Comparison of ENCODE assay signal across 12 cellular contexts in genomic region chr2:191265311-191266170, GRCh38. TPM values are rescaled to one million over a fixed set of nuclear protein-coding genes. Genes with fewer than 3 reads are reported as not detected.
DNase-seq lines count a peak whose midpoint lies in the region; ATAC-seq, FAIRE-seq and TF ChIP-seq lines count a peak whose summit lies in the region.
"Had no signal": no experiment of that assay in that cellular context is flagged by ENCODE, and none has a peak within 500 bp of the region (broad histone marks: within the 10 kb centered on the region; RNA-seq: fewer than 3 reads in every experiment).

No MANE protein-coding gene starts in this region.

- H3K4me3 ChIP-seq in GM23338 (no peak overlapping the region), keratinocyte (ENCODE audit: control insufficient read depth in 2 of 3, extremely low read depth in 1 of 3, insufficient read depth in 2 of 3, low read depth in 1 of 3, low read length in 3 of 3) (no peak overlapping the region), skin epidermis (no peak overlapping the region)

- H3K27me3 ChIP-seq in GM23338 (ENCODE audit: insufficient read depth): no peaks in the 10 kb centered on the region
- no peaks in the 10 kb centered on the region for H3K27me3 ChIP-seq in keratinocyte (ENCODE audit: control insufficient read depth, extremely low read depth, insufficient read depth, low read length)
- H3K27me3 ChIP-seq: neutrophil had no signal

- H3K4me1 ChIP-seq in GM23338 (ENCODE audit: insufficient read depth) (peaks cover 46% of the 10 kb centered on the region), keratinocyte (ENCODE audit: control insufficient read depth, extremely low read depth, insufficient read depth, low read length) (peaks cover 43% of the 10 kb centered on the region)

- dilution Hi-C loops in keratinocyte (cut with MboI; ENCODE audit: extremely low pct_ligation_motif_present, low sequenced_read_pairs): loop anchor here (5.0 kb wide), 1 partner anchor 37 kb away; no protein-coding TSS in a partner anchor

- peaks cover 32% of the 10 kb centered on the region for H4K20me1 ChIP-seq in GM23338 (replicated peaks; ENCODE audit: insufficient read depth)
- peaks cover 68% of the 10 kb centered on the region for H4K20me1 ChIP-seq in keratinocyte (ENCODE audit: control insufficient read depth, extremely low read depth, insufficient read depth, low read length)

- peaks cover 100% of the 10 kb centered on the region for H3K79me2 ChIP-seq in GM23338 (replicated peaks; ENCODE audit: insufficient read depth)
- peaks cover 100% of the 10 kb centered on the region for H3K79me2 ChIP-seq in keratinocyte (ENCODE audit: control insufficient read depth, insufficient read depth, low read length)

- H3F3A ChIP-seq in GM23338 (replicated peaks; ENCODE audit: low read depth): no peaks in the 10 kb centered on the region

- H3K4me2 ChIP-seq in GM23338 (peak overlapping the region; percentile 40; the same call in 1 of the 2 replicates), keratinocyte (ENCODE audit: control insufficient read depth, extremely low read depth, insufficient read depth, low read depth, low read length) (peak overlapping the region; percentile 54)

- no peaks in the 10 kb centered on the region for H3K9me3 ChIP-seq in keratinocyte (ENCODE audit: control insufficient read depth, low read depth, low read length)
- H3K9me3 ChIP-seq: neutrophil had no signal

- H3K9me1 ChIP-seq in keratinocyte (ENCODE audit: control insufficient read depth, extremely low read depth, insufficient read depth, low read length): peaks cover 2% of the 10 kb centered on the region

- 0 out of 2 replicates have a peak overlapping the region, but pooled peaks have one; percentile 9 for H3K27ac Mint-ChIP-seq in GM23338
- H3K27ac Mint-ChIP-seq in chondrocyte (ENCODE audit: unreplicated experiment): peak overlapping the region; percentile 99
- no peak overlapping the region for H3K27ac Mint-ChIP-seq in mesothelial cell of epicardium
- H3K27ac Mint-ChIP-seq: T-helper 2 cell treated with Interferon-gamma antibody and Interleukin-4, amounts not matched to agents 5 μg/mL and 100 μg/mL, for 36 hours had no signal

- H3K27ac ChIP-seq in GM23338 (ENCODE audit: low read depth): 0 out of 2 replicates have a peak overlapping the region, but pooled peaks have one; percentile 4
- H3K27ac ChIP-seq in keratinocyte (ENCODE audit: control insufficient read depth, insufficient read depth, low read length): peak overlapping the region; percentile 39
- peak overlapping the region in 17 of 21 experiments; percentile 9 to 69 (median 32) for H3K27ac ChIP-seq in skin epidermis
- H3K27ac ChIP-seq: neutrophil had no signal

- no peaks in the 10 kb centered on the region for H3K9me2 ChIP-seq in GM23338 (ENCODE audit: insufficient read depth)

- no peak overlapping the region for H2AFZ ChIP-seq in GM23338
- H2AFZ ChIP-seq in keratinocyte (ENCODE audit: control insufficient read depth, low read length): no peak overlapping the region

- H3K9me3 Mint-ChIP-seq in GM23338 (no peaks in the 10 kb centered on the region), chondrocyte (ENCODE audit: low read depth) (no peaks in the 10 kb centered on the region), mesothelial cell of epicardium (no peaks in the 10 kb centered on the region)
- H3K9me3 Mint-ChIP-seq: T-helper 2 cell treated with Interferon-gamma antibody and Interleukin-4, amounts not matched to agents 5 μg/mL and 100 μg/mL, for 36 hours had no signal

- DNase-seq in GM23338 (ENCODE audit: low spot score) (no peak), chondrocyte (ENCODE audit: low spot score) (no peak), keratinocyte (ENCODE audit: low read depth, low spot score) (no peak), NCI-H2107 (lab: John Stamatoyannopoulos, UW) (no peak), LoVo (ENCODE audit: low spot score) (no peak), mesothelial cell of epicardium (ENCODE audit: low spot score in 2 of 2, unreplicated experiment in 2 of 2) (no peak)
- DNase-seq in activated CD8-positive, alpha-beta memory T cell treated with anti-CD3 and anti-CD28 coated beads for 24 hours: no peak
- DNase-seq: activated effector memory CD4-positive, alpha-beta T cell treated with anti-CD3 and anti-CD28 coated beads, Interleukin-2, amount 50 U/mL, for 16 hours had no signal

- peaks cover 66% of the 10 kb centered on the region for H3K4me1 Mint-ChIP-seq in GM23338
- H3K4me1 Mint-ChIP-seq in chondrocyte (ENCODE audit: low read depth): peaks cover 90% of the 10 kb centered on the region
- peaks cover 26% of the 10 kb centered on the region for H3K4me1 Mint-ChIP-seq in mesothelial cell of epicardium

- no peaks in the 10 kb centered on the region for H3K27me3 Mint-ChIP-seq in GM23338 (ENCODE audit: insufficient read depth, low read depth, poor library complexity)
- H3K27me3 Mint-ChIP-seq in chondrocyte (ENCODE audit: low read depth): no peaks in the 10 kb centered on the region
- H3K27me3 Mint-ChIP-seq in mesothelial cell of epicardium (ENCODE audit: low read depth): no peaks in the 10 kb centered on the region

- H3K36me3 Mint-ChIP-seq in GM23338 (ENCODE audit: low read depth) (no peaks in the 10 kb centered on the region), chondrocyte (ENCODE audit: low read depth) (no peaks in the 10 kb centered on the region), mesothelial cell of epicardium (peaks cover 3% of the 10 kb centered on the region)

- FAIRE-seq in keratinocyte (lab: Jason Lieb, UNC): peak; percentile 59
- FAIRE-seq: frontal cortex had no signal

- H3K4me3 Mint-ChIP-seq in GM23338 (no peak overlapping the region), chondrocyte (ENCODE audit: unreplicated experiment) (peak overlapping the region; percentile 56), mesothelial cell of epicardium (no peak overlapping the region)
- H3K4me3 Mint-ChIP-seq: T-helper 2 cell treated with Interferon-gamma antibody and Interleukin-4, amounts not matched to agents 5 μg/mL and 100 μg/mL, for 36 hours had no signal

- ATAC-seq in GM23338: no peak; the same call in 2 of the 3 replicates

- no peaks in the 10 kb centered on the region for H3K36me3 ChIP-seq in GM23338 (ENCODE audit: insufficient read depth)
- H3K36me3 ChIP-seq in keratinocyte (ENCODE audit: control insufficient read depth in 2 of 2, extremely low read depth in 1 of 2, insufficient read depth in 2 of 2, low read length in 2 of 2): peaks cover 7 to 16% of the 10 kb centered on the region in 2 experiments
- H3K36me3 ChIP-seq: neutrophil had no signal

- TF ChIP-seq CTCF in GM23338 (conservative IDR thresholded peaks at IDR 0.05; ENCODE audit: low read depth in 2 of 2) (no peak), chondrocyte (IDR thresholded peaks at IDR 0.05) (no peak), keratinocyte (optimal IDR thresholded peaks at IDR 0.05 in 1 of 3, IDR thresholded peaks at IDR 0.05 in 1 of 3, conservative IDR thresholded peaks at IDR 0.05 in 1 of 3; ENCODE audit: extremely low read depth in 1 of 3, insufficient read depth in 2 of 3, low read length in 3 of 3) (no peak), mesothelial cell of epicardium (IDR thresholded peaks at IDR 0.05; ENCODE audit: unreplicated experiment) (no peak)

- no peak overlapping the region for H3K9ac ChIP-seq in keratinocyte (ENCODE audit: control insufficient read depth, extremely low read depth, insufficient read depth, low read length)

TF ChIP-seq in GM23338, 12 proteins besides CTCF, POLR2A, EP300 and RAD21:
- TF ChIP-seq REST (IDR thresholded peaks at IDR 0.05; ENCODE audit: unreplicated experiment) (no peak), CREB1 (CRISPR knock-in tag; IDR thresholded peaks at IDR 0.05; ENCODE audit: low read depth) (no peak), STAT1 (IDR thresholded peaks at IDR 0.05; ENCODE audit: unreplicated experiment) (no peak)

RNA-seq across cellular contexts. Expression of gene MYO1B, which starts 20.3 kb away (rescaled TPM):
- 60.4 and 70.6 TPM in 2 replicates for total RNA-seq in GM23338 (2014; rRNA removed; shearing (Covaris generic))
- polyA plus RNA-seq in GM23338 (2016; fragmentation: Nextera tagmentation; extraction: Ambion mirVana) (20.0 and 26.4 TPM in 2 replicates), keratinocyte (178 to 277 TPM (median 204 TPM) in 3 replicates)
- total RNA-seq in chondrocyte (64.7 to 116 TPM (median 114 TPM) in 3 replicates), mesothelial cell of epicardium (74.6 to 81.6 TPM (median 80.2 TPM) in 3 replicates)
- polyA plus RNA-seq in keratinocyte (2011; ENCODE audit: low read depth): 98.6 TPM
- 119 and 264 TPM in 2 replicates for polyA plus RNA-seq in keratinocyte (2011; cell fraction: cytosol; rRNA removed)
- 200 and 258 TPM in 2 replicates for polyA plus RNA-seq in keratinocyte (2011; cell fraction: nucleus; rRNA removed)
- polyA plus RNA-seq in keratinocyte (2012; ENCODE audit: low replicate concordance): 82.0 and 167 TPM in 2 replicates
- polyA minus RNA-seq in keratinocyte: 89.3 to 345 TPM (median 245 TPM) in 3 replicates
- polyA minus RNA-seq in keratinocyte (2011; cell fraction: cytosol; rRNA and poly(A)+ RNA removed): 288 TPM
- 261 and 560 TPM in 2 replicates for polyA minus RNA-seq in keratinocyte (2011; cell fraction: nucleus; rRNA and poly(A)+ RNA removed)
